In the genomic region with DNA sequence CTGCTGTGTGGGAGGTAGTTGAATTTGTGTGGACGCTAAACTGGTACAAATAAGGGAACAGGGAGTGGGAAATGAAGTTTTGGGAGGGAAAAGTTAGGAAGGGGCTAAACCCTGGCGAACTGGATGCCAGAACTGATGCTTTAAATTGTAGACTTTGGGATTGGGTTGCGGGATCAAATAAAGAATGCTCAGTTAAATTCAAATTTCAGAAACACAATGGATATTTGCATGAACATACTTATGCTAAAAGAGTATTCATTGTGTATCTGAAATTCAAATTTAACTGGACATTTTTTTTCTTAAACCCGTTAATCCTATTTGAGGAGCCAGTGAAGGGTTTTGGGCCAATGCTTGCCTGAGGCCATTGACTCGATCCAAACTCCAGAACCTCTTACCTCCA, we compare ENCODE assay signal across 20 cellular contexts. TPM values are rescaled to one million over a fixed set of nuclear protein-coding genes. Genes with fewer than 3 reads are reported as not detected.
DNase-seq lines count a peak whose midpoint lies in the region; FAIRE-seq and TF ChIP-seq lines count a peak whose summit lies in the region.
"Had no signal": no experiment of that assay in that cellular context is flagged by ENCODE, and none has a peak within 500 bp of the region (broad histone marks: within the 10 kb centered on the region; RNA-seq: fewer than 3 reads in every experiment).

No MANE protein-coding gene starts in this region.

- peak overlapping the region; percentile 68 for H3K4me2 ChIP-seq in neural cell (ENCODE audit: low read length)

- no peak for TF ChIP-seq RAD21 in neural cell (conservative IDR thresholded peaks at IDR 0.05)

- no peaks in the 10 kb centered on the region for H3K9me2 ChIP-seq in neural cell (ENCODE audit: insufficient read depth, low read length)

- CTCF ChIA-PET in A673 (lab: Charles Lee), result no interaction called here

- TF ChIP-seq POLR2A in erythroblast (IDR thresholded peaks at IDR 0.05; ENCODE audit: low read length), result no peak

- no peak for TF ChIP-seq CTCF in A673 (conservative IDR thresholded peaks at IDR 0.05; ENCODE audit: low read depth, low read length)
- TF ChIP-seq CTCF in brain (conservative IDR thresholded peaks at IDR 0.05), result no peak
- TF ChIP-seq CTCF in neural cell (IDR thresholded peaks at IDR 0.05; ENCODE audit: poor library complexity, severe bottlenecking), result no peak
- no peak for TF ChIP-seq CTCF in D721Med (IDR thresholded peaks at IDR 0.05; ENCODE audit: insufficient read depth, missing control alignments)
- no peak for TF ChIP-seq CTCF in foreskin fibroblast (IDR thresholded peaks at IDR 0.05; ENCODE audit: low read depth, low read length)

- FAIRE-seq in D721Med (lab: Jason Lieb, UNC), result no peak
- FAIRE-seq: A204.1, colon, HepG2 had no signal

- peaks cover 6% of the 10 kb centered on the region for H3K27me3 Mint-ChIP-seq in brain

- H3K9ac ChIP-seq in HUES64 (ENCODE audit: low read depth, low read length) (0 out of 2 replicates have a peak overlapping the region, but pooled peaks have one; percentile 8), neural cell (ENCODE audit: low read length) (peak overlapping the region; percentile 55)

- peaks cover 0 to 3% (median 0%) of the 10 kb centered on the region in 5 experiments for H3K9me3 Mint-ChIP-seq in brain
- H3K9me3 Mint-ChIP-seq: endodermal cell had no signal

- peaks cover 25% of the 10 kb centered on the region for H3K4me1 Mint-ChIP-seq in brain
- H3K4me1 Mint-ChIP-seq: naive thymus-derived CD4-positive, alpha-beta T cell had no signal

- no peak for TF ChIP-seq EP300 in neural cell (conservative IDR thresholded peaks at IDR 0.05; ENCODE audit: poor library complexity, severe bottlenecking)

- H3K4me3 ChIP-seq in A673 (ENCODE audit: low read depth, low read length, poor library complexity, severe bottlenecking), result peak overlapping the region; percentile 19
- no peak overlapping the region; the same call in 1 of the 2 replicates for H3K4me3 ChIP-seq in HUES64 (ENCODE audit: low read length)
- peak overlapping the region; percentile 54 for H3K4me3 ChIP-seq in neural cell (ENCODE audit: low read length)
- H3K4me3 ChIP-seq in foreskin fibroblast (ENCODE audit: low read depth in 1 of 2, low read length in 2 of 2), result no peak overlapping the region
- H3K4me3 ChIP-seq: prostate gland, upper lobe of right lung had no signal

- H3K27ac Mint-ChIP-seq in brain, result peak overlapping the region; percentile 61 to 95 (median 88)
- H3K27ac Mint-ChIP-seq: naive thymus-derived CD4-positive, alpha-beta T cell had no signal

- no TSS peak for BruUV-seq in A673 (replicated peaks; lab: Mats Ljungman, UMichigan)

- peak overlapping the region in 4 of 5 experiments; percentile 15 to 77 (median 42) for H3K4me3 Mint-ChIP-seq in brain
- H3K4me3 Mint-ChIP-seq: endodermal cell; naive thymus-derived CD4-positive, alpha-beta T cell had no signal

- no peaks in the 10 kb centered on the region for H3K79me2 ChIP-seq in neural cell (replicated peaks; ENCODE audit: insufficient read depth, low read length)

- H2AFZ ChIP-seq in neural cell (ENCODE audit: low read depth, low read length), result peak overlapping the region; percentile 31

- no peaks in the 10 kb centered on the region for H3F3A ChIP-seq in neural cell (ENCODE audit: insufficient read depth, low read length, poor library complexity, severe bottlenecking)

- H3K36me3 Mint-ChIP-seq in brain, result no peaks in the 10 kb centered on the region

- no peaks in the 10 kb centered on the region for H4K20me1 ChIP-seq in neural cell (ENCODE audit: insufficient read depth)

- WGBS in HUES64, result 31% methylated on average over 5 of the region's 5 CpGs

- H3K27ac ChIP-seq in A673 (ENCODE audit: low read depth, low read length, poor library complexity, severe bottlenecking) (peak overlapping the region; percentile 51), HUES64 (ENCODE audit: low read depth, low read length) (no peak overlapping the region), neural cell (ENCODE audit: low read length) (peak overlapping the region; percentile 84)
- H3K27ac ChIP-seq: prostate gland, upper lobe of right lung had no signal

- H3K27me3 ChIP-seq in A673 (replicated peaks; ENCODE audit: insufficient read depth, low read depth, low read length, poor library complexity) (no peaks in the 10 kb centered on the region), HUES64 (ENCODE audit: insufficient read depth, low read length) (no peaks in the 10 kb centered on the region), neural cell (ENCODE audit: insufficient read depth, low read depth, low read length) (no peaks in the 10 kb centered on the region)
- H3K27me3 ChIP-seq: upper lobe of right lung had no signal

- intact Hi-C loops in A673 (cut with micrococcal nuclease; ENCODE audit: unreplicated experiment), result no loop called here

- no peak for DNase-seq in A673 (ENCODE audit: low spot score)
- DNase-seq in D721Med (ENCODE audit: insufficient read length, low spot score), result no peak
- DNase-seq in erythroblast (lab: John Stamatoyannopoulos, UW), result no peak
- DNase-seq in foreskin fibroblast, result no peak
- no peak for DNase-seq in GM19240 (ENCODE audit: insufficient read length, low spot score)
- DNase-seq: activated CD8-positive, alpha-beta memory T cell treated with anti-CD3 and anti-CD28 coated beads for 24 hours; activated naive CD4-positive, alpha-beta T cell treated with anti-CD3 and anti-CD28 coated beads, Interleukin-2, amount 50 U/mL, for 16 hours; activated T-cell treated with anti-CD3 and anti-CD28 coated beads, Interleukin-2, amount 50 U/mL, for 48 hours; naive thymus-derived CD4-positive, alpha-beta T cell; NCI-H524 treated with DMSO at 0.1 percent for 48 hours; OCI-M1; upper lobe of right lung had no signal

- POLR2A ChIA-PET in A673 (lab: Charles Lee; ENCODE audit: low non-redundant PET), result no interaction called here

- H3K36me3 ChIP-seq in A673 (ENCODE audit: insufficient read depth, low read length, poor library complexity, severe bottlenecking) (no peaks in the 10 kb centered on the region), HUES64 (ENCODE audit: insufficient read depth, low read length) (no peaks in the 10 kb centered on the region), neural cell (ENCODE audit: insufficient read depth, low read length) (no peaks in the 10 kb centered on the region)
- H3K36me3 ChIP-seq: prostate gland, upper lobe of right lung had no signal

- H3K4me1 ChIP-seq in A673 (ENCODE audit: insufficient read depth, low read length, poor library complexity, severe bottlenecking) (peaks cover 18% of the 10 kb centered on the region), HUES64 (ENCODE audit: insufficient read depth, low read length) (peaks cover 19% of the 10 kb centered on the region)
- H3K4me1 ChIP-seq: prostate gland, upper lobe of right lung had no signal

- H3K9me3 ChIP-seq in A673 (ENCODE audit: low read depth, low read length, poor library complexity, severe bottlenecking), result no peaks in the 10 kb centered on the region
- H3K9me3 ChIP-seq in HUES64 (ENCODE audit: insufficient read depth, low read depth, low read length), result no peaks in the 10 kb centered on the region
- H3K9me3 ChIP-seq in neural cell (ENCODE audit: low read length), result no peaks in the 10 kb centered on the region
- H3K9me3 ChIP-seq: prostate gland, upper lobe of right lung had no signal

TF ChIP-seq in neural cell, 6 proteins besides CTCF, POLR2A, EP300 and RAD21:
- TF ChIP-seq EZH2 (IDR thresholded peaks at IDR 0.05; ENCODE audit: borderline replicate concordance, insufficient read depth, low read length, poor library complexity, severe bottlenecking), result no peak
- TF ChIP-seq SMC3 (conservative IDR thresholded peaks at IDR 0.05; ENCODE audit: poor library complexity), result no peak
- no peak for TF ChIP-seq MXI1 (conservative IDR thresholded peaks at IDR 0.05; ENCODE audit: poor library complexity, severe bottlenecking)
- TF ChIP-seq TAF1 (IDR thresholded peaks at IDR 0.05; ENCODE audit: low read depth), result no peak
TF ChIP-seq in neural cell: peak in this region for 0.

RNA-seq across cellular contexts. Expression of gene YWHAQ, which starts 44.1 kb away (rescaled TPM):
- total RNA-seq in A673 (2021), result 505 and 533 TPM in 2 replicates
- polyA plus RNA-seq in HUES64 (2013, experiment 1 of 2), result 521 TPM
- 537 TPM for polyA plus RNA-seq in HUES64 (2013, experiment 2 of 2)
- polyA plus RNA-seq in brain (ENCODE audit: insufficient read depth, low read depth, low replicate concordance) (483 TPM), neural cell (1,332 and 1,446 TPM in 2 replicates)
- polyA minus RNA-seq in neural cell, result 1,073 and 1,168 TPM in 2 replicates

Comparison
In these comparisons a context has a peak if more than half of its experiments do, and no peak if none do; other contexts are left out.
1. H3K4me3 ChIP-seq: peak in A673 (single experiment) and neural cell (single experiment); none in HUES64 (single experiment) and foreskin fibroblast (0 of 2).